ENCODE assay signal across 8 cellular contexts in genomic region chr10:62183442-62183841, GRCh38.
A peak's percentile ranks its signal among the peaks of the same experiment; 100 is the strongest.
DNase-seq lines count a peak whose midpoint lies in the region; ATAC-seq and TF ChIP-seq lines count a peak whose summit lies in the region.

No MANE protein-coding gene starts in this region.

- H3K79me2 ChIP-seq in PC-9 (ENCODE audit: low read depth), result no peaks in the 10 kb centered on the region

- peaks cover 85% of the 10 kb centered on the region for H3K4me1 Mint-ChIP-seq in activated CD4-positive, alpha-beta memory T cell treated with anti-CD3 and anti-CD28 coated beads for 36 hours (ENCODE audit: low read depth)

- H3K4me3 ChIP-seq in PC-9, result no peak overlapping the region

- POLR2A ChIA-PET in activated CD4-positive, alpha-beta memory T cell treated with anti-CD3 and anti-CD28 coated beads for 36 hours (lab: Charles Lee), result interaction anchor here (0.6 to 7.8 kb wide), 23 partner anchors 41 to 301 kb away, joined by 3 to 225 read pairs (median 5); no protein-coding TSS in a partner anchor
- POLR2A ChIA-PET in PC-9 (lab: Charles Lee; ENCODE audit: unreplicated experiment), result no interaction called here

- no peak overlapping the region for H3K27ac ChIP-seq in PC-9

- no peaks in the 10 kb centered on the region; the same call in 1 of the 2 replicates for H3K4me1 ChIP-seq in PC-9 (replicated peaks; ENCODE audit: insufficient read depth)

- intact Hi-C loops in activated CD4-positive, alpha-beta memory T cell treated with anti-CD3 and anti-CD28 coated beads for 36 hours (cut with micrococcal nuclease), result loop anchor here (1.0 to 10.0 kb wide), 18 partner anchors 15 to 1084 kb away; no protein-coding TSS in a partner anchor
- intact Hi-C loops in PC-9 (cut with micrococcal nuclease; ENCODE audit: unreplicated experiment), result no loop called here

- DNase-seq in stimulated activated CD8-positive, alpha-beta memory T cell treated with anti-CD3 and anti-CD28 coated beads, Interleukin-12 subunit alpha, Interleukin-12 subunit beta, amount 100 ng/mL, for 1 hour (ENCODE audit: low read depth), result peak; percentile 20
- no peak for DNase-seq in stimulated activated CD8-positive, alpha-beta memory T cell treated with anti-CD3 and anti-CD28 coated beads, Interleukin-4, amount 100 ng/mL, for 48 hours
- DNase-seq in activated CD4-positive, alpha-beta memory T cell treated with anti-CD3 and anti-CD28 coated beads for 36 hours, result peak; percentile 40
- no peak for DNase-seq in NAMALWA (ENCODE audit: low spot score)
- no peak for DNase-seq in COR-L47 (lab: John Stamatoyannopoulos, UW)
- DNase-seq in AG08396 (ENCODE audit: low spot score), result no peak
- DNase-seq in PC-9, result no peak

- no peaks in the 10 kb centered on the region for H4K20me1 ChIP-seq in PC-9 (ENCODE audit: insufficient read depth)

- no peaks in the 10 kb centered on the region for H3K9me2 ChIP-seq in PC-9 (ENCODE audit: insufficient read depth)

- peak; percentile 75 for ATAC-seq in HG02973 (IDR thresholded peaks at IDR 0.05; ENCODE audit: unreplicated experiment)

- H3K36me3 ChIP-seq in PC-9 (ENCODE audit: low read depth), result no peaks in the 10 kb centered on the region

- no peaks in the 10 kb centered on the region for H3K27me3 ChIP-seq in PC-9 (ENCODE audit: insufficient read depth, low read depth)

- CTCF ChIA-PET in activated CD4-positive, alpha-beta memory T cell treated with anti-CD3 and anti-CD28 coated beads for 36 hours (lab: Charles Lee), result interaction anchor here (1.0 to 1.8 kb wide), 6 partner anchors 62 to 222 kb away, joined by 3 to 9 read pairs (median 4); no protein-coding TSS in a partner anchor
- CTCF ChIA-PET in PC-9 (lab: Charles Lee), result no interaction called here

- peaks cover 19% of the 10 kb centered on the region for H3K36me3 Mint-ChIP-seq in activated CD4-positive, alpha-beta memory T cell treated with anti-CD3 and anti-CD28 coated beads for 36 hours

- no peak for TF ChIP-seq CTCF in PC-9 (conservative IDR thresholded peaks at IDR 0.05)

- no peaks in the 10 kb centered on the region for H3K27me3 Mint-ChIP-seq in activated CD4-positive, alpha-beta memory T cell treated with anti-CD3 and anti-CD28 coated beads for 36 hours

- H3K4me2 ChIP-seq in PC-9, result no peak overlapping the region

- peak overlapping the region; percentile 96 for H3K27ac Mint-ChIP-seq in activated CD4-positive, alpha-beta memory T cell treated with anti-CD3 and anti-CD28 coated beads for 36 hours

- H3K4me3 Mint-ChIP-seq in activated CD4-positive, alpha-beta memory T cell treated with anti-CD3 and anti-CD28 coated beads for 36 hours, result no peak overlapping the region

- H3K9me3 Mint-ChIP-seq in activated CD4-positive, alpha-beta memory T cell treated with anti-CD3 and anti-CD28 coated beads for 36 hours, result peaks cover 12% of the 10 kb centered on the region

- H3F3A ChIP-seq in PC-9 (ENCODE audit: insufficient read depth, low read depth), result peaks cover 5% of the 10 kb centered on the region; the same call in 1 of the 2 replicates

- no TSS peak for BruUV-seq in PC-9 (replicated peaks; lab: Mats Ljungman, UMichigan)

- no peak overlapping the region for H2AFZ ChIP-seq in PC-9

- no peaks in the 10 kb centered on the region for H3K9me3 ChIP-seq in PC-9 (ENCODE audit: insufficient read depth, low read depth)

Comparison
In these comparisons a context has a peak if more than half of its experiments do, and no peak if none do; other contexts are left out.
1. DNase-seq: peak in stimulated activated CD8-positive, alpha-beta memory T cell treated with anti-CD3 and anti-CD28 coated beads, Interleukin-12 subunit alpha, Interleukin-12 subunit beta, amount 100 ng/mL, for 1 hour (single experiment) and activated CD4-positive, alpha-beta memory T cell treated with anti-CD3 and anti-CD28 coated beads for 36 hours (single experiment); none in stimulated activated CD8-positive, alpha-beta memory T cell treated with anti-CD3 and anti-CD28 coated beads, Interleukin-4, amount 100 ng/mL, for 48 hours (single experiment), NAMALWA (single experiment), COR-L47 (single experiment), AG08396 (single experiment) and PC-9 (0 of 2).